In genomic region chr3:159499031-159499793, GRCh38 we compare ENCODE assay signal across 22 cellular contexts.
DNase-seq lines count a peak whose midpoint lies in the region; ATAC-seq, FAIRE-seq and TF ChIP-seq lines count a peak whose summit lies in the region.
"Had no signal": no experiment of that assay in that cellular context is flagged by ENCODE, and none has a peak within 500 bp of the region (broad histone marks: within the 10 kb centered on the region; RNA-seq: fewer than 3 reads in every experiment).

No MANE protein-coding gene starts in this region.

- peak; percentile 97 for ATAC-seq in foreskin keratinocyte
- ATAC-seq in HG03097 (IDR thresholded peaks at IDR 0.05; ENCODE audit: low FRiP score, unreplicated experiment): no peak
- ATAC-seq: activated CD8-positive, alpha-beta T cell treated with anti-CD3 and anti-CD28 coated beads for 36 hours; body of pancreas had no signal

- peaks cover 14% of the 10 kb centered on the region for H3K4me1 ChIP-seq in foreskin keratinocyte
- H3K4me1 ChIP-seq: BE2C, body of pancreas, uterus had no signal

- no peaks in the 10 kb centered on the region for H3K36me3 ChIP-seq in WERI-Rb-1
- H3K36me3 ChIP-seq: BE2C, ovary, uterus had no signal

- POLR2A ChIA-PET in RWPE1 (lab: Yijun Ruan, JAX; ENCODE audit: low non-redundant PET): no interaction called here

- TF ChIP-seq POLR2A in H54 (IDR thresholded peaks at IDR 0.05; ENCODE audit: low read depth, low read length): no peak

- CTCF ChIA-PET in RWPE1 (lab: Yijun Ruan, JAX): interaction anchor here (0.8 kb wide), 1 partner anchor 15 kb away, joined by 3 read pairs; no protein-coding TSS in a partner anchor

- no peak overlapping the region for H3K4me3 ChIP-seq in WERI-Rb-1 (ENCODE audit: low read depth, low read length)
- H3K4me3 ChIP-seq: body of pancreas, ovary, skin epidermis, uterus had no signal

- FAIRE-seq in H54 (lab: Jason Lieb, UNC): peak; percentile 91
- FAIRE-seq in urothelium cell line (lab: Jason Lieb, UNC): no peak
- FAIRE-seq: D721Med had no signal

- DNase-seq in H54 (ENCODE audit: insufficient read length, low spot score) (peak; percentile 9), RWPE1 (ENCODE audit: low spot score) (peak; percentile 49), foreskin keratinocyte (peak; percentile 61 to 80), urothelium cell line (ENCODE audit: low spot score) (peak; percentile 20), retina (no peak), WERI-Rb-1 (no peak)
- DNase-seq: activated CD8-positive, alpha-beta T cell treated with anti-CD3 and anti-CD28 coated beads for 36 hours; activated naive CD4-positive, alpha-beta T cell treated with anti-CD3 and anti-CD28 coated beads, Interleukin-2, amount 50 U/mL, for 16 hours; activated T-cell treated with anti-CD3 and anti-CD28 coated beads, Interleukin-2, amount 50 U/mL, for 48 hours; BE2C; body of pancreas; GDM1; NCI-H1436 treated with DMSO at 0.1 percent for 48 hours; NCI-H2227 treated with DMSO at 0.1 percent for 48 hours; NK-92 treated with Interleukin-12 subunit alpha and Interleukin-12 subunit beta, amount 100 ng/mL, for 24 hours; ovary; RPMI8226; stimulated activated CD4-positive, alpha-beta T cell treated with anti-CD3 and anti-CD28 coated beads, Interleukin-4, amount 100 ng/mL, for 24 hours; uterus had no signal

- TF ChIP-seq CTCF in RWPE1 (conservative IDR thresholded peaks at IDR 0.05; ENCODE audit: low read depth): no peak
- peak; percentile 20 for TF ChIP-seq CTCF in foreskin keratinocyte (conservative IDR thresholded peaks at IDR 0.05)
- TF ChIP-seq CTCF in WERI-Rb-1 (IDR thresholded peaks at IDR 0.05; ENCODE audit: low read depth, low read length): no peak

- H3K27me3 ChIP-seq in foreskin keratinocyte (no peaks in the 10 kb centered on the region), WERI-Rb-1 (ENCODE audit: insufficient read depth, low read depth, severe bottlenecking) (peaks cover 2% of the 10 kb centered on the region)
- H3K27me3 ChIP-seq: BE2C, body of pancreas, ovary, uterus had no signal

- H3K9me3 ChIP-seq in WERI-Rb-1 (ENCODE audit: severe bottlenecking): no peaks in the 10 kb centered on the region
- H3K9me3 ChIP-seq: BE2C, body of pancreas, ovary, uterus had no signal

- no peak overlapping the region for H3K27ac ChIP-seq in RWPE1
- no peak overlapping the region for H3K27ac ChIP-seq in foreskin keratinocyte
- no peak overlapping the region for H3K27ac ChIP-seq in WERI-Rb-1
- H3K27ac ChIP-seq: body of pancreas, ovary, skin epidermis, uterus had no signal

Comparison
In these comparisons a context has a peak if more than half of its experiments do, and no peak if none do; other contexts are left out.
1. DNase-seq: peak in H54 (single experiment), RWPE1 (single experiment), foreskin keratinocyte (2 of 2) and urothelium cell line (single experiment); none in retina (single experiment) and WERI-Rb-1 (single experiment).